Comparison of ENCODE assay signal across 10 cellular contexts in the genomic region with DNA sequence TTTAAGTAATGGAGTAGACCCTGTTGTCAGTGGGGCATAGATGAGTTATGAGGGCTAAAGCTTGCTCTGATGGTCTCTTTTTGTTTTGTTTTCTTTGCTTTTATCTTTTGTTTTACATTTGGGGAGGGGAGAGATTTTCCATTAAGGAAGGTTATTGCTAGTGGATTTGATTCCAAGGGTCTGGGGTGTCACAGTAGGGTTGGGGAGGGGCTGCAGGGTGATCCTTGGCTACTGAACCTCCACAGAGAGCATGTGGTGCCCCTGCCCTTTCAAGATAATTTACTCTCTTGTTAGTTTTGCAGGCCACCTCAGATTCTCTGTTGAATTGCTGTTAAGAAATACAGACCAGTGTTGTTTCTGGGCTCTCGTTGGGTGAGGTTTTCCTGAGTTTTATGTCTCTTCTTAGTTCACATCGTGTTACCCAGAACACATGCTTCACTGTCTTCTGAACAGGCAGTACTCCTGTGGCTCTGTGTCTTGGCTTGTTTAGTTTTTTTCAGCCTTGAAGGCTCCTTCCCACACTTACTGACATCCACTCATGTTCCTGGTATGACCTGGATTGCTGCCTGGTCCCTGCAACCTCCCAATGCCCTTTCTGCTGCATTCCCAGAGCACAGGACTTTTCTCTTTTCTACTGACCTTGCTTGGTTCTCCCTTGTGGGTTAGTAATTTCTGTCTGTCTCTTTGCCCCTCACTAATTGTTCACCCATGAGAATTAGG. TPM values are rescaled to one million over a fixed set of nuclear protein-coding genes. Genes with fewer than 3 reads are reported as not detected.
DNase-seq lines count a peak whose midpoint lies in the region; ATAC-seq and TF ChIP-seq lines count a peak whose summit lies in the region.
"Had no signal": no experiment of that assay in that cellular context is flagged by ENCODE, and none has a peak within 500 bp of the region (broad histone marks: within the 10 kb centered on the region; RNA-seq: fewer than 3 reads in every experiment).

No MANE protein-coding gene starts in this region.

- BruUV-seq in OCI-LY7 (replicated peaks; lab: Mats Ljungman, UMichigan): no TSS peak

- H2AFZ ChIP-seq in OCI-LY7 (ENCODE audit: low read length): no peak overlapping the region

- H4K20me1 ChIP-seq in OCI-LY7 (ENCODE audit: insufficient read depth, low read length): 0 out of 2 replicates have a peak, but pooled peaks cover 7% of the 10 kb centered on the region

- no peaks in the 10 kb centered on the region for H3K27me3 ChIP-seq in AG04450 (ENCODE audit: control insufficient read depth, insufficient read depth, low read length)
- no peaks in the 10 kb centered on the region for H3K27me3 ChIP-seq in esophagus squamous epithelium

- CTCF ChIA-PET in AG04450 (lab: Charles Lee) (interaction anchor here (1.0 to 1.3 kb wide), 3 partner anchors 12 to 101 kb away, joined by 4 to 5 read pairs (median 5); no protein-coding TSS in a partner anchor), OCI-LY7 (lab: Charles Lee; ENCODE audit: unreplicated experiment) (no interaction called here)
- CTCF ChIA-PET in activated naive CD4-positive, alpha-beta T cell treated with anti-CD3 and anti-CD28 coated beads for 36 hours (lab: Charles Lee): interaction anchor here (0.6 to 1.0 kb wide), 4 partner anchors 9 to 532 kb away, joined by 3 to 5 read pairs (median 4); no protein-coding TSS in a partner anchor

- H3K9me3 ChIP-seq in AG04450 (ENCODE audit: control insufficient read depth, insufficient read depth, low read length) (no peaks in the 10 kb centered on the region; the same call in 1 of the 2 replicates), OCI-LY7 (ENCODE audit: low read length) (no peaks in the 10 kb centered on the region), esophagus squamous epithelium (no peaks in the 10 kb centered on the region)

- peaks cover 5% of the 10 kb centered on the region for H3K36me3 Mint-ChIP-seq in activated naive CD4-positive, alpha-beta T cell treated with anti-CD3 and anti-CD28 coated beads for 36 hours (ENCODE audit: low read depth)

- H3K27ac ChIP-seq in AG04450 (ENCODE audit: low read depth, low read length) (peak overlapping the region; percentile 81), OCI-LY7 (ENCODE audit: low read depth, low read length, poor library complexity, severe bottlenecking) (no peak overlapping the region), esophagus squamous epithelium (peak overlapping the region; percentile 32 to 61 (median 42))

- H3K27ac Mint-ChIP-seq in activated naive CD4-positive, alpha-beta T cell treated with anti-CD3 and anti-CD28 coated beads for 36 hours: no peak overlapping the region
- H3K27ac Mint-ChIP-seq: activated B cell treated with CpG ODN at 0.5 μM for 24 hours had no signal

- peaks cover 27% of the 10 kb centered on the region; the same call in 1 of the 2 replicates for H3K79me2 ChIP-seq in OCI-LY7 (ENCODE audit: insufficient read depth, low read depth, low read length)

- POLR2A ChIA-PET in AG04450 (lab: Yijun Ruan, JAX): no interaction called here
- POLR2A ChIA-PET in OCI-LY7 (lab: Charles Lee): no interaction called here

- no peaks in the 10 kb centered on the region for H3K9me2 ChIP-seq in OCI-LY7 (ENCODE audit: insufficient read depth, low read length)

- peaks cover 57% of the 10 kb centered on the region for H3K4me1 Mint-ChIP-seq in activated naive CD4-positive, alpha-beta T cell treated with anti-CD3 and anti-CD28 coated beads for 36 hours (ENCODE audit: low read depth)

- H3K36me3 ChIP-seq in OCI-LY7 (ENCODE audit: insufficient read depth, low read length) (peaks cover 31% of the 10 kb centered on the region), esophagus squamous epithelium (no peaks in the 10 kb centered on the region)

- 19 to 27% methylated on average over 2 of the region's 2 CpGs for WGBS in esophagus squamous epithelium, 2 donors

- no peaks in the 10 kb centered on the region for H3K9me3 Mint-ChIP-seq in activated naive CD4-positive, alpha-beta T cell treated with anti-CD3 and anti-CD28 coated beads for 36 hours
- H3K9me3 Mint-ChIP-seq: activated B cell treated with CpG ODN at 0.5 μM for 24 hours had no signal

- peak overlapping the region; percentile 31; the same call in 1 of the 2 replicates for H3K4me2 ChIP-seq in OCI-LY7 (ENCODE audit: low read length)

- no peak for TF ChIP-seq POLR2A in esophagus squamous epithelium (IDR thresholded peaks at IDR 0.05)

- H3K4me3 Mint-ChIP-seq in activated naive CD4-positive, alpha-beta T cell treated with anti-CD3 and anti-CD28 coated beads for 36 hours: no peak overlapping the region
- H3K4me3 Mint-ChIP-seq: activated B cell treated with CpG ODN at 0.5 μM for 24 hours had no signal

- ATAC-seq in HG03095 (IDR thresholded peaks at IDR 0.05; ENCODE audit: unreplicated experiment): no peak
- no peak for ATAC-seq in HG02870 (IDR thresholded peaks at IDR 0.05; ENCODE audit: unreplicated experiment)

- DNase-seq in AG04450 (ENCODE audit: low read depth, low spot score) (peak; percentile 84), OCI-LY7 (ENCODE audit: low spot score) (no peak), esophagus squamous epithelium (lab: John Stamatoyannopoulos, UW) (no peak), non-pigmented ciliary epithelial cell (ENCODE audit: low read depth) (peak; percentile 88), KG1 (lab: John Stamatoyannopoulos, UW) (no peak)
- DNase-seq in activated naive CD4-positive, alpha-beta T cell treated with anti-CD3 and anti-CD28 coated beads for 36 hours: no peak
- DNase-seq: activated B cell treated with CpG ODN at 0.5 μM for 24 hours; stimulated activated CD4-positive, alpha-beta T cell treated with anti-CD3 and anti-CD28 coated beads, Interleukin-1b, Interleukin-23, amount 100 ng/mL, for 48 hours had no signal

- TF ChIP-seq CTCF in AG04450 (IDR thresholded peaks at IDR 0.05; ENCODE audit: low read depth, low read length): no peak
- no peak for TF ChIP-seq CTCF in OCI-LY7 (conservative IDR thresholded peaks at IDR 0.05; ENCODE audit: low read length)
- no peak for TF ChIP-seq CTCF in esophagus squamous epithelium (IDR thresholded peaks at IDR 0.05)

- peaks cover 18% of the 10 kb centered on the region for H3K4me1 ChIP-seq in OCI-LY7 (ENCODE audit: insufficient read depth, low read length, poor library complexity, severe bottlenecking)
- peaks cover 13 to 63% (median 24%) of the 10 kb centered on the region in 3 donors for H3K4me1 ChIP-seq in esophagus squamous epithelium

- H3K4me3 ChIP-seq in AG04450 (ENCODE audit: low read depth, low read length) (peak overlapping the region; percentile 30), OCI-LY7 (ENCODE audit: low read depth, low read length, poor library complexity, severe bottlenecking) (no peak overlapping the region), esophagus squamous epithelium (no peak overlapping the region)

- intact Hi-C loops in OCI-LY7 (cut with micrococcal nuclease; ENCODE audit: unreplicated experiment): no loop called here
- intact Hi-C loops in esophagus squamous epithelium (cut with DNase I): no loop called here
- intact Hi-C loops in activated naive CD4-positive, alpha-beta T cell treated with anti-CD3 and anti-CD28 coated beads for 36 hours (cut with micrococcal nuclease): no loop called here

- H3K27me3 Mint-ChIP-seq in activated naive CD4-positive, alpha-beta T cell treated with anti-CD3 and anti-CD28 coated beads for 36 hours (ENCODE audit: low read depth): no peaks in the 10 kb centered on the region
- H3K27me3 Mint-ChIP-seq: activated B cell treated with CpG ODN at 0.5 μM for 24 hours had no signal

RNA-seq across cellular contexts. Expression of a gene that starts 4.3 kb away (rescaled TPM):
- 38.5 and 53.9 TPM in 2 replicates for polyA plus RNA-seq in AG04450 (2011; rRNA removed)
- 17.1 and 27.6 TPM in 2 replicates for polyA minus RNA-seq in AG04450 (2011; rRNA and poly(A)+ RNA removed)
- total RNA-seq in OCI-LY7 (2014; rRNA removed; shearing (Covaris generic)): 11.9 and 12.6 TPM in 2 replicates
- 5.4 and 6.6 TPM in 2 replicates for total RNA-seq in OCI-LY7 (2022)
- 10 to 100 TPM; 15.5 to 31.0 (median 16.4) TPM for total RNA-seq in esophagus squamous epithelium
- 10 to 100 TPM; 10.1 to 10.6 TPM for total RNA-seq in activated naive CD4-positive, alpha-beta T cell treated with anti-CD3 and anti-CD28 coated beads for 36 hours

RNA-seq across cellular contexts. Expression of a gene that starts 36.9 kb away (rescaled TPM):
- 46.5 and 62.3 TPM in 2 replicates for polyA plus RNA-seq in AG04450 (2011; rRNA removed)
- polyA minus RNA-seq in AG04450 (2011; rRNA and poly(A)+ RNA removed): 29.4 and 44.6 TPM in 2 replicates
- total RNA-seq in OCI-LY7 (2014; rRNA removed; shearing (Covaris generic)): 107 and 133 TPM in 2 replicates
- 135 and 159 TPM in 2 replicates for total RNA-seq in OCI-LY7 (2022)
- 100 to 1,000 TPM in 1 of 4 donors, 10 to 100 TPM in 3; 39.2 to 112 (median 84.0) TPM for total RNA-seq in esophagus squamous epithelium
- 100 to 1,000 TPM; 155 to 164 TPM for total RNA-seq in activated naive CD4-positive, alpha-beta T cell treated with anti-CD3 and anti-CD28 coated beads for 36 hours

Comparison
In these comparisons a context has a peak if more than half of its experiments do, and no peak if none do; other contexts are left out.
1. DNase-seq: peak in AG04450 (single experiment) and non-pigmented ciliary epithelial cell (single experiment); none in OCI-LY7 (single experiment), esophagus squamous epithelium (single experiment), KG1 (single experiment) and activated naive CD4-positive, alpha-beta T cell treated with anti-CD3 and anti-CD28 coated beads for 36 hours (single experiment).